ENCODE assay signal across 13 cellular contexts in genomic region chrX:45007598-45007997, GRCh38.
DNase-seq lines count a peak whose midpoint lies in the region; ATAC-seq and TF ChIP-seq lines count a peak whose summit lies in the region.
"Had no signal": no experiment of that assay in that cellular context is flagged by ENCODE, and none has a peak within 500 bp of the region (broad histone marks: within the 10 kb centered on the region; RNA-seq: fewer than 3 reads in every experiment).

No MANE protein-coding gene starts in this region.

- no peak for DNase-seq in activated naive CD8-positive, alpha-beta T cell treated with anti-CD3 and anti-CD28 coated beads for 36 hours
- DNase-seq in MV-4-11 (lab: John Stamatoyannopoulos, UW) (peak; percentile 53), LoVo (ENCODE audit: low spot score) (no peak), testis (no peak), ecto neural progenitor cell (ENCODE audit: low spot score) (no peak), NCI-H748 treated with DMSO at 0.1 percent for 48 hours (lab: John Stamatoyannopoulos, UW) (no peak)
- DNase-seq: activated CD4-positive, alpha-beta T cell treated with anti-CD3 and anti-CD28 coated beads for 4 hours; adrenal gland; endodermal cell; hypothalamus; NCI-H1436 had no signal

- no peak overlapping the region for H3K4me3 Mint-ChIP-seq in activated naive CD8-positive, alpha-beta T cell
- no peak overlapping the region for H3K4me3 Mint-ChIP-seq in activated naive CD8-positive, alpha-beta T cell treated with anti-CD3 and anti-CD28 coated beads for 36 hours
- H3K4me3 Mint-ChIP-seq: endodermal cell had no signal

- intact Hi-C loops in testis (cut with DNase I; ENCODE audit: low total_unique reads), result no loop called here

- H3K4me1 ChIP-seq in testis, result no peaks in the 10 kb centered on the region

- no peaks in the 10 kb centered on the region for H3K27me3 Mint-ChIP-seq in activated naive CD8-positive, alpha-beta T cell
- no peaks in the 10 kb centered on the region for H3K27me3 Mint-ChIP-seq in activated naive CD8-positive, alpha-beta T cell treated with anti-CD3 and anti-CD28 coated beads for 36 hours

- 86% methylated on average over 2 to 3 of the region's 3 CpGs for WGBS in testis, 2 donors

- no peak overlapping the region for H3K27ac ChIP-seq in testis
- H3K27ac ChIP-seq: adrenal gland had no signal

- H3K27me3 ChIP-seq in testis, result no peaks in the 10 kb centered on the region
- H3K27me3 ChIP-seq: adrenal gland had no signal

- H3K36me3 Mint-ChIP-seq in activated naive CD8-positive, alpha-beta T cell, result peaks cover 6% of the 10 kb centered on the region
- peaks cover 46% of the 10 kb centered on the region for H3K36me3 Mint-ChIP-seq in activated naive CD8-positive, alpha-beta T cell treated with anti-CD3 and anti-CD28 coated beads for 36 hours

- no peak for TF ChIP-seq CTCF in testis (IDR thresholded peaks at IDR 0.05)

- ATAC-seq in HG02588 (IDR thresholded peaks at IDR 0.05; ENCODE audit: unreplicated experiment), result peak; percentile 63

- H3K9me3 ChIP-seq in testis, result no peaks in the 10 kb centered on the region
- H3K9me3 ChIP-seq: adrenal gland had no signal

- H3K4me3 ChIP-seq in testis, result no peak overlapping the region
- H3K4me3 ChIP-seq: adrenal gland had no signal

- H3K27ac Mint-ChIP-seq in activated naive CD8-positive, alpha-beta T cell, result peak overlapping the region; percentile 66
- H3K27ac Mint-ChIP-seq in activated naive CD8-positive, alpha-beta T cell treated with anti-CD3 and anti-CD28 coated beads for 36 hours, result no peak overlapping the region
- H3K27ac Mint-ChIP-seq: endodermal cell had no signal

- no peaks in the 10 kb centered on the region for H3K9me3 Mint-ChIP-seq in activated naive CD8-positive, alpha-beta T cell (ENCODE audit: low read depth)
- peaks cover 8% of the 10 kb centered on the region for H3K9me3 Mint-ChIP-seq in activated naive CD8-positive, alpha-beta T cell treated with anti-CD3 and anti-CD28 coated beads for 36 hours

- H3K4me1 Mint-ChIP-seq in activated naive CD8-positive, alpha-beta T cell (ENCODE audit: low read depth), result peaks cover 35% of the 10 kb centered on the region
- H3K4me1 Mint-ChIP-seq in activated naive CD8-positive, alpha-beta T cell treated with anti-CD3 and anti-CD28 coated beads for 36 hours, result peaks cover 34% of the 10 kb centered on the region

- H3K36me3 ChIP-seq in testis (ENCODE audit: low read depth, missing control alignments), result no peaks in the 10 kb centered on the region
- H3K36me3 ChIP-seq: adrenal gland had no signal

- no peak for TF ChIP-seq POLR2A in testis (IDR thresholded peaks at IDR 0.05)
